8 cellular contexts compared by ENCODE assay signal in the genomic region with DNA sequence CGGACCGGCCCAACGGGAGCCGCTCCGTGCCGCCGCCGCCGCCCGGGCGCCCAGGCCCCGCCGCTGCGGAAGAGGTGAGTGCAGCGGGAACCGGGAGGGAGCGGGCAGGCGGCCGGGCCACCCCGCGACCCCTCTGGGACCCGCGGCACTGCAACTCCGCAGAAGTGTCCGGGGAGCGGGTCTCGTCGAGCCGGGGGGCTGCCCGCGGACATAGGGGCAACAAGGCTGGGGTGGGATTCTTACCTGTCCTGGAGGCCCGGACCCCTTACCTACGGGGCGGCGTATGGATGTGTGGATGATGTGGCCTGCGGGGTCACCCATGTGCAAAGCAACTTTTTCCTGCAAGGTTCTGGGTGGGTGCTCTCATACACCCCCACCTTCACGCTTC. TPM values are rescaled to one million over a fixed set of nuclear protein-coding genes. Genes with fewer than 3 reads are reported as not detected.
DNase-seq lines count a peak whose midpoint lies in the region; ATAC-seq and TF ChIP-seq lines count a peak whose summit lies in the region.

No MANE protein-coding gene starts in this region.

- H3K27ac ChIP-seq in VCaP, result peak overlapping the region; percentile 91

- no peak for DNase-seq in fibroblast of villous mesenchyme (ENCODE audit: low read depth)
- no peak for DNase-seq in retinal pigment epithelial cell (ENCODE audit: low read depth)
- no peak for DNase-seq in GM03348 (ENCODE audit: low spot score)
- DNase-seq in NCI-H510A (lab: John Stamatoyannopoulos, UW), result no peak

- ATAC-seq in GM18511 (IDR thresholded peaks at IDR 0.05; ENCODE audit: unreplicated experiment), result peak; percentile 18
- no peak for ATAC-seq in GM21390 (IDR thresholded peaks at IDR 0.05; ENCODE audit: unreplicated experiment)
- ATAC-seq in HG02970 (IDR thresholded peaks at IDR 0.05; ENCODE audit: low FRiP score, unreplicated experiment), result no peak

- TF ChIP-seq CTCF in VCaP (conservative IDR thresholded peaks at IDR 0.05) (no peak; the same call in 1 of the 2 replicates), fibroblast of villous mesenchyme (IDR thresholded peaks at IDR 0.05; ENCODE audit: insufficient read depth, low read depth, low read length) (no peak), retinal pigment epithelial cell (conservative IDR thresholded peaks at IDR 0.05; ENCODE audit: low read depth, low read length) (no peak)

- H3K4me3 ChIP-seq in fibroblast of villous mesenchyme (ENCODE audit: low read depth, low read length) (peak overlapping the region; percentile 9), retinal pigment epithelial cell (ENCODE audit: low read length) (peak overlapping the region; percentile 85)

RNA-seq across cellular contexts. Expression of gene SEMA3F, which starts 0.4 kb away (rescaled TPM):
- total RNA-seq in fibroblast of villous mesenchyme, result 0.32 and 0.86 TPM in 2 replicates

RNA-seq across cellular contexts. Expression of gene GNAT1, which starts 35.9 kb away (rescaled TPM):
- not detected in 2 replicates for total RNA-seq in fibroblast of villous mesenchyme

RNA-seq across cellular contexts. Expression of gene SLC38A3, which starts 49.6 kb away (rescaled TPM):
- total RNA-seq in fibroblast of villous mesenchyme, result not detected in 2 replicates
